11 cellular contexts compared by ENCODE assay signal in the genomic region with DNA sequence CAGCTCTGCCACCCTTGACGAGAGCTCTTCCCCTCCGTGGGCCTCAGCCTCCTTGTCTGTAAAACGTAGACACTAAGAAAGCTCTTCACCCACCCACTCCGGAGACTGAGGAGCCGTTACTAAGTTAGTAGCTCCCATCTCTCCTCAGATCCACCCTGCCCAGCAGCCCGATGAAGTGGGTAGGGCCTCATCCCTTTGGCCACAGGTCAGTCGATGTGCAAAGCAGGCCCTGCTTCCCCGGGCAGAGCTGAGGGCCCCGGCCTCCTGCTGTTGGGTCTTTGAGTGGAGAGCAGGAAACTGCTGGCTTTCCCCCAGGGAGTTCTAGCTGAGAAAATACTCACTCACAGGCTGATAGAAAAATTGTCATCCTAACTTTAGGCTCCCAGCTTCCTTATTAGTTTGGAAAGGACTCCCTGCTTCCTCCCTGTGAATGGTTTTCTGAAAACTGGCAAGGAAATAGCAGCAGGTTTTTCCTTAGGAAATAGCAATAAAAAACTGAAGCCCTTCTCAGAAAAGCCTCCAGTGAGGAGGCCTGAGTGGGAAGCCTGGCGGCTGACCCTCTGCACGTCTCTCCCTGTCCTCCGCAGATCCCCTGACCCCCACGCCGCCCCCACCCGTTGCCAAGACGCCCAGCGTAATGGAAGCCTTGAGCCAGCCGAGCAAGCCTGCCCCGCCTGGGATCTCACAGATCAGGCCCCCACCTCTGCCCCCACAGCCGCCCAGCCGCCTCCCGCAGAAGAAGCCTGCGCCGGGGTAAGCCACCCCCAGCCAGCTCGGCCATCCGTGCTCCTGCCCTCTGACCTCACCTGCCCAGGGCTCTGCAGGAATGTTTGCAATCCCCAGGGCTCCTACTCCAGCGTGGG. TPM values are rescaled to one million over a fixed set of nuclear protein-coding genes. Genes with fewer than 3 reads are reported as not detected.
A peak's percentile ranks its signal among the peaks of the same experiment; 100 is the strongest.
DNase-seq lines count a peak whose midpoint lies in the region; ATAC-seq, FAIRE-seq and TF ChIP-seq lines count a peak whose summit lies in the region.
"Had no signal": no experiment of that assay in that cellular context is flagged by ENCODE, and none has a peak within 500 bp of the region (broad histone marks: within the 10 kb centered on the region; RNA-seq: fewer than 3 reads in every experiment).

No MANE protein-coding gene starts in this region.

- H3K4me3 ChIP-seq in Panc1 (ENCODE audit: low read depth in 2 of 2, low read length in 2 of 2), result no peak overlapping the region
- H3K4me3 ChIP-seq in esophagus muscularis mucosa, result no peak overlapping the region
- H3K4me3 ChIP-seq in mesodermal cell (ENCODE audit: extremely low read depth, insufficient read depth, low read length, poor library complexity, severe bottlenecking), result no peak overlapping the region
- no peak overlapping the region for H3K4me3 ChIP-seq in thoracic aorta

- POLR2A ChIA-PET in Panc1 (lab: Charles Lee), result no interaction called here

- TF ChIP-seq CTCF in Panc1 (IDR thresholded peaks at IDR 0.05), result no peak
- no peak for TF ChIP-seq CTCF in esophagus muscularis mucosa (IDR thresholded peaks at IDR 0.05)
- TF ChIP-seq CTCF in thoracic aorta (IDR thresholded peaks at IDR 0.05), result no peak

- no peaks in the 10 kb centered on the region for H3K27me3 ChIP-seq in Panc1 (ENCODE audit: control insufficient read depth, insufficient read depth, low read length)
- no peaks in the 10 kb centered on the region for H3K27me3 ChIP-seq in esophagus muscularis mucosa
- no peaks in the 10 kb centered on the region for H3K27me3 ChIP-seq in thoracic aorta (replicated peaks; ENCODE audit: insufficient read depth)
- H3K27me3 ChIP-seq: foreskin keratinocyte had no signal

- intact Hi-C loops in Panc1 (cut with micrococcal nuclease; ENCODE audit: unreplicated experiment) (no loop called here), esophagus muscularis mucosa (cut with DNase I) (no loop called here)

- CTCF ChIA-PET in Panc1 (lab: Charles Lee), result no interaction called here

- DNase-seq in Panc1 (ENCODE audit: low read depth, low spot score), result no peak
- no peak for DNase-seq in esophagus muscularis mucosa (ENCODE audit: extremely low spot score)
- DNase-seq in thoracic aorta (ENCODE audit: low spot score), result no peak
- DNase-seq in activated CD4-positive, alpha-beta T cell treated with anti-CD3 and anti-CD28 coated beads for 1 hour, result no peak
- no peak for DNase-seq in stimulated activated CD4-positive, alpha-beta T cell treated with anti-CD3 and anti-CD28 coated beads, Interleukin-12 subunit alpha, Interleukin-12 subunit beta, amount 100 ng/mL, for 4 hours
- no peak for DNase-seq in NCI-H1048 (lab: John Stamatoyannopoulos, UW)
- no peak for DNase-seq in RCC 7860 (ENCODE audit: low spot score)
- DNase-seq: activated CD8-positive, alpha-beta T cell treated with anti-CD3 and anti-CD28 coated beads for 36 hours; foreskin keratinocyte; stimulated activated CD4-positive, alpha-beta T cell treated with anti-CD3 and anti-CD28 coated beads, Interleukin-15, amount 100 ng/mL, for 24 hours had no signal

- H3K36me3 ChIP-seq in Panc1 (ENCODE audit: control insufficient read depth, insufficient read depth, low read length), result peaks cover 14% of the 10 kb centered on the region
- peaks cover 23 to 72% (median 55%) of the 10 kb centered on the region in 4 donors for H3K36me3 ChIP-seq in esophagus muscularis mucosa
- peaks cover 70% of the 10 kb centered on the region for H3K36me3 ChIP-seq in mesodermal cell (ENCODE audit: control insufficient read depth, insufficient read depth, low read length)
- H3K36me3 ChIP-seq in thoracic aorta, result peaks cover 56% of the 10 kb centered on the region

- no peak for TF ChIP-seq POLR2A in esophagus muscularis mucosa (IDR thresholded peaks at IDR 0.05; ENCODE audit: low read depth)

- no peaks in the 10 kb centered on the region for H3K9me3 ChIP-seq in Panc1 (ENCODE audit: control insufficient read depth, insufficient read depth, low read depth, low read length)
- H3K9me3 ChIP-seq in esophagus muscularis mucosa, result no peaks in the 10 kb centered on the region
- no peaks in the 10 kb centered on the region for H3K9me3 ChIP-seq in mesodermal cell (ENCODE audit: control insufficient read depth, low read length)
- no peaks in the 10 kb centered on the region for H3K9me3 ChIP-seq in thoracic aorta

- peak overlapping the region; percentile 32; the same call in 1 of the 2 replicates for H3K27ac ChIP-seq in Panc1 (ENCODE audit: low read length)
- H3K27ac ChIP-seq in esophagus muscularis mucosa (replicated peaks in 1 of 4), result peak overlapping the region; percentile 47 to 69 (median 60)
- H3K27ac ChIP-seq in mesodermal cell (ENCODE audit: low read depth, low read length, severe bottlenecking), result peak overlapping the region; percentile 53
- H3K27ac ChIP-seq in thoracic aorta, result peak overlapping the region; percentile 47 to 50
- H3K27ac ChIP-seq: foreskin keratinocyte had no signal

- H3K4me1 ChIP-seq in Panc1 (ENCODE audit: control insufficient read depth, insufficient read depth, low read length), result no peaks in the 10 kb centered on the region; the same call in 1 of the 2 replicates
- peaks cover 11 to 20% (median 17%) of the 10 kb centered on the region in 4 donors for H3K4me1 ChIP-seq in esophagus muscularis mucosa
- peaks cover 10% of the 10 kb centered on the region for H3K4me1 ChIP-seq in mesodermal cell (ENCODE audit: control insufficient read depth, insufficient read depth, low read length, poor library complexity, severe bottlenecking)
- no peaks in the 10 kb centered on the region for H3K4me1 ChIP-seq in thoracic aorta (ENCODE audit: control insufficient read depth in 1 of 2, low read depth in 2 of 2)
- H3K4me1 ChIP-seq: foreskin keratinocyte had no signal

- TF ChIP-seq EP300 in esophagus muscularis mucosa (IDR thresholded peaks at IDR 0.05), result no peak

- in situ Hi-C loops in Panc1 (cut with HindIII; ENCODE audit: low pct_unique_long_range_greater_than_20kb, low sequenced_read_pairs), result no loop called here

- no peak for FAIRE-seq in RCC 7860 (lab: Jason Lieb, UNC)

- ATAC-seq in Panc1 (no peak), thoracic aorta (ENCODE audit: insufficient number of reproducible peaks, low FRiP score, low read depth) (no peak)
- ATAC-seq: activated CD8-positive, alpha-beta T cell treated with anti-CD3 and anti-CD28 coated beads for 36 hours; foreskin keratinocyte had no signal

- 60% methylated on average over 20 of the region's 27 CpGs for WGBS in esophagus muscularis mucosa
- 57 to 63% methylated on average over 22 of the region's 27 CpGs for WGBS in mesodermal cell (ENCODE audit: insufficient coverage in 2 of 2), 2 experiments

- no TSS peak for BruUV-seq in Panc1 (replicated peaks; lab: Mats Ljungman, UMichigan)

RNA-seq across cellular contexts. Expression of a gene that starts 30.2 kb away (rescaled TPM):
- 153 TPM for total RNA-seq in Panc1 (2021; ENCODE audit: unreplicated experiment)
- polyA plus RNA-seq in Panc1 (2012; ENCODE audit: insufficient read length), result 75.2 TPM
- 10 to 100 TPM; 59.6 to 91.4 (median 66.1) TPM for total RNA-seq in esophagus muscularis mucosa
- 59.3 TPM for polyA plus RNA-seq in mesodermal cell (2013, experiment 1 of 2)
- 76.7 TPM for polyA plus RNA-seq in mesodermal cell (2013, experiment 2 of 2)
- total RNA-seq in thoracic aorta, result 10 to 100 TPM; 38.7 to 64.4 TPM

RNA-seq across cellular contexts. Expression of a gene that starts 30.3 kb away (rescaled TPM):
- total RNA-seq in Panc1 (2021; ENCODE audit: unreplicated experiment) (54.1 TPM), esophagus muscularis mucosa (10 to 100 TPM; 18.3 to 22.8 (median 20.7) TPM), thoracic aorta (10 to 100 TPM; 13.1 to 18.9 TPM)
- polyA plus RNA-seq in Panc1 (2012; ENCODE audit: insufficient read length), result 40.6 TPM
- polyA plus RNA-seq in mesodermal cell (2013, experiment 1 of 2), result 77.3 TPM
- 76.0 TPM for polyA plus RNA-seq in mesodermal cell (2013, experiment 2 of 2)
